9 cellular contexts compared by ENCODE assay signal in genomic region chr15:77784361-77785292, GRCh38.
DNase-seq lines count a peak whose midpoint lies in the region; TF ChIP-seq lines count a peak whose summit lies in the region.
"Had no signal": no experiment of that assay in that cellular context is flagged by ENCODE, and none has a peak within 500 bp of the region (broad histone marks: within the 10 kb centered on the region; RNA-seq: fewer than 3 reads in every experiment).

No MANE protein-coding gene starts in this region.

- H3K4me3 ChIP-seq in brain microvascular endothelial cell (ENCODE audit: low read depth, low read length) (no peak overlapping the region), thyroid gland (replicated peaks in 1 of 3) (no peak overlapping the region), Peyer's patch (no peak overlapping the region)

- no peak overlapping the region for H3K27ac ChIP-seq in brain microvascular endothelial cell
- no peak overlapping the region for H3K27ac ChIP-seq in thyroid gland
- H3K27ac ChIP-seq in Peyer's patch: no peak overlapping the region

- in situ Hi-C loops in brain microvascular endothelial cell (cut with HindIII; ENCODE audit: low pct_ligation_motif_present, low sequenced_read_pairs): no loop called here

- H3K27me3 Mint-ChIP-seq in activated naive CD4-positive, alpha-beta T cell treated with anti-CD3 and anti-CD28 coated beads for 36 hours (ENCODE audit: low read depth): peaks cover 5% of the 10 kb centered on the region

- peak; percentile 63 for DNase-seq in activated naive CD4-positive, alpha-beta T cell treated with anti-CD3 and anti-CD28 coated beads for 36 hours
- no peak for DNase-seq in activated naive CD4-positive, alpha-beta T cell (lab: John Stamatoyannopoulos, UW)
- DNase-seq in NAMALWA (ENCODE audit: low spot score): peak; percentile 64
- peak; percentile 4 for DNase-seq in brain microvascular endothelial cell
- DNase-seq in stimulated activated CD4-positive, alpha-beta T cell treated with anti-CD3 and anti-CD28 coated beads, TNF-alpha, amount 100 ng/mL, for 48 hours (ENCODE audit: low read depth in 3 of 3): peak in 2 of 3 donors; percentile 4 to 18
- DNase-seq in thyroid gland: no peak
- no peak for DNase-seq in mesenteric fat pad (ENCODE audit: low spot score)
- no peak for DNase-seq in Peyer's patch
- DNase-seq: midbrain had no signal

- no peak overlapping the region for H3K27ac Mint-ChIP-seq in activated naive CD4-positive, alpha-beta T cell treated with anti-CD3 and anti-CD28 coated beads for 36 hours

- H3K27me3 ChIP-seq in brain microvascular endothelial cell (replicated peaks) (no peaks in the 10 kb centered on the region), thyroid gland (no peaks in the 10 kb centered on the region), Peyer's patch (no peaks in the 10 kb centered on the region)

- no peaks in the 10 kb centered on the region for H3K36me3 ChIP-seq in brain microvascular endothelial cell (replicated peaks)
- H3K36me3 ChIP-seq in thyroid gland: no peaks in the 10 kb centered on the region
- H3K36me3 ChIP-seq in Peyer's patch: no peaks in the 10 kb centered on the region

- 66 to 74% methylated on average over 11 of the region's 11 CpGs for WGBS in thyroid gland, 2 donors

- TF ChIP-seq CTCF in brain microvascular endothelial cell (IDR thresholded peaks at IDR 0.05; ENCODE audit: low read depth, low read length, missing control alignments): peak; percentile 63
- TF ChIP-seq CTCF in thyroid gland (IDR thresholded peaks at IDR 0.05): no peak
- peak in 2 of 6 experiments; percentile 7 to 21 for TF ChIP-seq CTCF in Peyer's patch (IDR thresholded peaks at IDR 0.05)

- H3K9me3 Mint-ChIP-seq in activated naive CD4-positive, alpha-beta T cell treated with anti-CD3 and anti-CD28 coated beads for 36 hours: peaks cover 5% of the 10 kb centered on the region

- H3K4me1 ChIP-seq in thyroid gland (no peaks in the 10 kb centered on the region), Peyer's patch (no peaks in the 10 kb centered on the region)

- TF ChIP-seq POLR2A in thyroid gland (IDR thresholded peaks at IDR 0.05): no peak
- TF ChIP-seq POLR2A in Peyer's patch (IDR thresholded peaks at IDR 0.05): no peak

- H3K36me3 Mint-ChIP-seq in activated naive CD4-positive, alpha-beta T cell treated with anti-CD3 and anti-CD28 coated beads for 36 hours (ENCODE audit: low read depth): no peaks in the 10 kb centered on the region

- H3K4me1 Mint-ChIP-seq in activated naive CD4-positive, alpha-beta T cell treated with anti-CD3 and anti-CD28 coated beads for 36 hours (ENCODE audit: low read depth): no peaks in the 10 kb centered on the region

- H3K9me3 ChIP-seq in thyroid gland (no peaks in the 10 kb centered on the region), Peyer's patch (peaks cover 0 to 16% (median 0%) of the 10 kb centered on the region in 4 donors)

- H3K4me3 Mint-ChIP-seq in activated naive CD4-positive, alpha-beta T cell treated with anti-CD3 and anti-CD28 coated beads for 36 hours: no peak overlapping the region

- intact Hi-C loops in activated naive CD4-positive, alpha-beta T cell treated with anti-CD3 and anti-CD28 coated beads for 36 hours (cut with micrococcal nuclease): loop anchor here (1.0 kb wide), 1 partner anchor 150 kb away; no protein-coding TSS in a partner anchor
- intact Hi-C loops in thyroid gland (cut with DNase I): no loop called here

- CTCF ChIA-PET in activated naive CD4-positive, alpha-beta T cell treated with anti-CD3 and anti-CD28 coated beads for 36 hours (lab: Charles Lee): interaction anchor here (0.5 to 1.9 kb wide), 6 partner anchors 13 to 1385 kb away, joined by 3 to 9 read pairs (median 4); partner anchors contain the start of gene LINGO1

Comparison
In these comparisons a context has a peak if more than half of its experiments do, and no peak if none do; other contexts are left out.
1. DNase-seq: peak in activated naive CD4-positive, alpha-beta T cell treated with anti-CD3 and anti-CD28 coated beads for 36 hours (single experiment), NAMALWA (single experiment), brain microvascular endothelial cell (single experiment) and stimulated activated CD4-positive, alpha-beta T cell treated with anti-CD3 and anti-CD28 coated beads, TNF-alpha, amount 100 ng/mL, for 48 hours (2 of 3); none in activated naive CD4-positive, alpha-beta T cell (0 of 4), thyroid gland (0 of 2), mesenteric fat pad (single experiment) and Peyer's patch (0 of 3).